Comparison of ENCODE assay signal across 20 cellular contexts in genomic region chr12:84157170-84157569, GRCh38.
"Had no signal": no experiment of that assay in that cellular context is flagged by ENCODE, and none has a peak within 500 bp of the region (broad histone marks: within the 10 kb centered on the region; RNA-seq: fewer than 3 reads in every experiment).

No MANE protein-coding gene starts in this region.

- H3K27me3 ChIP-seq: dorsolateral prefrontal cortex, esophagus muscularis mucosa, foreskin keratinocyte, gastroesophageal sphincter, heart left ventricle, hepatocyte, left lung had no signal

- H3K79me2 ChIP-seq: hepatocyte had no signal

- FAIRE-seq: endothelial cell of umbilical vein had no signal

- H3K9me3 ChIP-seq: esophagus muscularis mucosa, gastroesophageal sphincter, lower lobe of right lung, mucosa of descending colon had no signal

- H3K4me2 ChIP-seq: hepatocyte had no signal

- DNase-seq: dermis blood vessel endothelial cell; dorsolateral prefrontal cortex; effector CD4-positive, alpha-beta T cell; effector memory CD4-positive, alpha-beta T cell; foreskin keratinocyte; heart left ventricle; hypothalamus; immature natural killer cell; islet precursor cell; left cardiac atrium; left lung; left ventricle myocardium superior; lower lobe of right lung; mucosa of descending colon; naive B cell had no signal

- H3K27ac ChIP-seq: coronary artery, dorsolateral prefrontal cortex, esophagus muscularis mucosa, foreskin keratinocyte, gastroesophageal sphincter, heart left ventricle, hepatocyte, left lung, lower lobe of right lung had no signal

- H3K36me3 ChIP-seq: esophagus muscularis mucosa, gastroesophageal sphincter, heart left ventricle, left lung, lower lobe of right lung had no signal

- H3K4me1 ChIP-seq: esophagus muscularis mucosa, foreskin keratinocyte, gastroesophageal sphincter, heart left ventricle, left lung, lower lobe of right lung had no signal

- H3K4me3 ChIP-seq: coronary artery, dorsolateral prefrontal cortex, esophagus muscularis mucosa, gastroesophageal sphincter, heart left ventricle, hepatocyte, left lung, lower lobe of right lung, mucosa of descending colon had no signal

- ATAC-seq: foreskin keratinocyte, gastroesophageal sphincter, heart left ventricle, left cardiac atrium, left lung, left ventricle myocardium superior, lower lobe of right lung, mucosa of descending colon had no signal

- H2AFZ ChIP-seq: hepatocyte had no signal
